Comparison of ENCODE assay signal across 8 cellular contexts in the genomic region with DNA sequence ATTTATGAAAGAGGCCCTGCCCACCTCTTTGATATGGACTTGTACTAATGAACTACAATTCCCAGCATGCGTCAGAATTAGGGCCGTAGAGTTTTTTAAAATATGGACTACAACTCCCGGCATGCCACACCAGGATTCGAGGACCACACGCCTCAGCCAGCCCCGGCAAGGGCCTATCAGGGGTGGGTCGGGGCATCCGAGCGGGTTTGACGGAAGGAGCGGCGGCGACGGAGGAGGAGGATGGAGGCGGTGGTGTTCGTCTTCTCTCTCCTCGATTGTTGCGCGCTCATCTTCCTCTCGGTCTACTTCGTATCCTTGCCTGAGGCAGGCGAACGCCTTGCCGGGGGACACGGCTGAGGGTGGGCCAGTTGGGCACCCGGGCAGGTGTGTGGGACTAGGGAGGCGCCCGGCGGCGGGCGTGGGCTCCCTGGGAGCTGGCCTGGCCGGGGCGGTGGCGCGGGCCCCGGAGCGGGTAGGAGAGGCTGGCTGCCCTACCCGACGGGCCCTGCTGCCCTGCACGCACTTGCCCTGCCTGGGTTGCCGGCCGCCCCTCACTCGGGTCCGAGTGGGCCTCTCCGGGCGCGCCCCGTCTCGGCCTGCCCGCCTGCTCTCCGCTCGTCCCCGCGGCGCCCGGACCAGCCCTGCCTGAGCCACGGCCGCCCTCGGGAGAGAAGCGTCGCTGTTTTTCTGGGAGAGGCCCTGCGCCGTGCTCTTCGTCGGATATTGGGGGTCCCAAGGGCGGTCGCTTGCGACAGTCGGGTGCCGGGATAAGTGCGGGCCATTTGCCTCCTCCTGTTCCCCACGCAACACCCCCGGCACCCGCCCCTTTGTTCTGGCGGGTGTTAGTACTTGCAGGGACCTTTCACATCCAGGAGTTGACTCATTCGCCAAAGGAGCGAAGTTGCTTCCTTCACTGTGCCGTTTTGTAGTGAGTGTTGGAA. TPM values are rescaled to one million over a fixed set of nuclear protein-coding genes. Genes with fewer than 3 reads are reported as not detected.
A peak's percentile ranks its signal among the peaks of the same experiment; 100 is the strongest.
DNase-seq lines count a peak whose midpoint lies in the region; ATAC-seq, FAIRE-seq and TF ChIP-seq lines count a peak whose summit lies in the region.

Gene CNIH4 (plus strand): TSS at position 195 of the 941 bp plus-strand sequence. CDS start 46 bp downstream, at position 241.

- H3K9ac ChIP-seq in H1 (replicated peaks in 1 of 4; ENCODE audit: extremely low read depth in 1 of 4, low read depth in 3 of 4, low read length in 3 of 4): peak within 1 kb of the TSS; percentile 60 to 96 (median 66); a peak in 4 of 7 replicates

- no peak within 1 kb of the TSS for H3K23ac ChIP-seq in H1 (ENCODE audit: insufficient read length)

- H2AFZ ChIP-seq in H1 (ENCODE audit: low read length): no peak within 1 kb of the TSS

- H3K18ac ChIP-seq in H1 (ENCODE audit: extremely low read depth, low read length): peak within 1 kb of the TSS; percentile 96

- peak within 1 kb of the TSS; percentile 17; the same call in 1 of the 2 replicates for H3K27ac ChIP-seq in H1 (ENCODE audit: low read depth, low read length)

- peak; percentile 82 for DNase-seq in CMK (ENCODE audit: low read depth)
- DNase-seq in GM20000 (ENCODE audit: low spot score): peak; percentile 97
- peak; percentile 94 for DNase-seq in HT-29 (ENCODE audit: low spot score)
- DNase-seq in NOMO-1 (lab: John Stamatoyannopoulos, UW; ENCODE audit: unreplicated experiment in 2 of 2): peak; percentile 95 to 97
- DNase-seq in activated CD8-positive, alpha-beta memory T cell treated with anti-CD3 and anti-CD28 coated beads for 4 hours (ENCODE audit: low read depth in 2 of 2): peak; percentile 69 to 83
- DNase-seq in H1 (ENCODE audit: low read depth in 1 of 2, low spot score in 2 of 2): peak; percentile 75 to 89
- peak; percentile 79 to 83 for DNase-seq in memory B cell (ENCODE audit: low spot score in 2 of 2)
- peak; percentile 71 for DNase-seq in stimulated activated CD8-positive, alpha-beta memory T cell treated with anti-CD3 and anti-CD28 coated beads, Interleukin-12 subunit alpha, Interleukin-12 subunit beta, amount 100 ng/mL, for 24 hours (ENCODE audit: extremely low read depth)

- no peaks in the 10 kb centered on the region for H3K23me2 ChIP-seq in H1 (ENCODE audit: low read depth, low read length)

- peaks cover 17% of the 10 kb centered on the region for H3K4me1 Mint-ChIP-seq in memory B cell

- H3K27me3 Mint-ChIP-seq in memory B cell: no peaks in the 10 kb centered on the region

- peaks cover 2% of the 10 kb centered on the region; the same call in 1 of the 2 replicates for H3K79me1 ChIP-seq in H1 (ENCODE audit: low read depth, low read length)

- TF ChIP-seq CTCF in GM20000 (IDR thresholded peaks at IDR 0.05; ENCODE audit: extremely low read depth, missing control alignments) (no peak), H1 (IDR thresholded peaks at IDR 0.05; ENCODE audit: control extremely low read depth in 1 of 3, insufficient read depth in 1 of 3, low read depth in 1 of 3, low read length in 3 of 3) (no peak)

- H4K5ac ChIP-seq in H1 (ENCODE audit: insufficient read length, low read depth, low read length): peak within 1 kb of the TSS; percentile 52

- H3K36me3 Mint-ChIP-seq in memory B cell: peaks cover 3% of the 10 kb centered on the region

- H3K56ac ChIP-seq in H1 (replicated peaks; ENCODE audit: insufficient read length, low read depth, low read length): peak within 1 kb of the TSS; percentile 20

- no peak for TF ChIP-seq RAD21 in H1 (IDR thresholded peaks at IDR 0.05 in 1 of 2, conservative IDR thresholded peaks at IDR 0.05 in 1 of 2; ENCODE audit: low read depth in 2 of 2, low read length in 2 of 2)

- H3K4ac ChIP-seq in H1 (replicated peaks; ENCODE audit: insufficient read length, low read depth, low read length): no peak within 1 kb of the TSS

- peak; percentile 97 for ATAC-seq in memory B cell (ENCODE audit: low read depth)

- no peaks in the 10 kb centered on the region for H4K20me1 ChIP-seq in H1 (replicated peaks in 1 of 2; ENCODE audit: control insufficient read depth in 1 of 2, insufficient read depth in 2 of 2, low read length in 2 of 2)

- FAIRE-seq in H1 (lab: Jason Lieb, UNC): peak; percentile 39

- H3K36me3 ChIP-seq in H1 (ENCODE audit: control insufficient read depth in 2 of 4, insufficient read depth in 4 of 4, low read length in 3 of 4): peaks cover 0 to 16% (median 0%) of the 10 kb centered on the region in 4 experiments; a peak in 2 of 8 replicates

- H3K4me2 ChIP-seq in H1 (ENCODE audit: insufficient read depth in 1 of 2, low read depth in 2 of 2, low read length in 2 of 2): peak within 1 kb of the TSS; percentile 67 to 73

- no peak within 1 kb of the TSS for H4K91ac ChIP-seq in H1 (replicated peaks; ENCODE audit: insufficient read length, low read length)

- H4K8ac ChIP-seq in H1 (ENCODE audit: extremely low read depth, insufficient read depth, low read length): peak within 1 kb of the TSS; percentile 72; the same call in 1 of the 2 replicates

- no peak within 1 kb of the TSS for H2BK15ac ChIP-seq in H1 (ENCODE audit: low read length)

- H3K79me2 ChIP-seq in H1 (ENCODE audit: control insufficient read depth in 1 of 2, insufficient read depth in 2 of 2, low read length in 2 of 2): peaks cover 4 to 46% of the 10 kb centered on the region in 2 experiments

- H3K27me3 ChIP-seq in H1 (replicated peaks in 1 of 4; ENCODE audit: control insufficient read depth in 3 of 4, extremely low read depth in 1 of 4, insufficient read depth in 3 of 4, low read length in 3 of 4): no peaks in the 10 kb centered on the region

- WGBS in H1 (ENCODE audit: extremely low coverage in 1 of 2, insufficient coverage in 1 of 2, insufficient read length in 1 of 2, insufficient replicate concordance in 2 of 2, low coverage in 1 of 2, low lambda C conversion rate in 2 of 2, missing lambda C conversion rate in 1 of 2), 2 experiments: 3% methylated on average over 56 of the region's 78 CpGs; no CpG with 5 or more reads in 1 of the 2 experiments

- H3K9me3 Mint-ChIP-seq in memory B cell: no peaks in the 10 kb centered on the region

- H3K4me1 ChIP-seq in H1 (replicated peaks in 1 of 4; ENCODE audit: control insufficient read depth in 3 of 4, insufficient read depth in 4 of 4, low read length in 3 of 4): peaks cover 1 to 6% (median 5%) of the 10 kb centered on the region in 4 experiments; a peak in 4 of 7 replicates

- H2BK20ac ChIP-seq in H1 (ENCODE audit: low read length): no peak within 1 kb of the TSS

- CTCF ChIA-PET in H1 (lab: Charles Lee; ENCODE audit: partially characterized antibody): interaction anchor here (1.3 kb wide), 1 partner anchor 23 kb away, joined by 4 read pairs; no protein-coding TSS in a partner anchor

- no peak within 1 kb of the TSS for H2BK120ac ChIP-seq in H1 (replicated peaks; ENCODE audit: low read depth, low read length)

- POLR2A ChIA-PET in H1 (lab: Charles Lee; ENCODE audit: partially characterized antibody): interaction anchor here (0.7 to 1.9 kb wide), 9 partner anchors 11 to 51 kb away, joined by 3 to 11 read pairs (median 3); partner anchors contain the start of gene NVL

- H3K14ac ChIP-seq in H1 (ENCODE audit: insufficient read length): no peak within 1 kb of the TSS

- H2BK12ac ChIP-seq in H1 (ENCODE audit: low read depth, low read length): no peak within 1 kb of the TSS

- H3K4me3 ChIP-seq in H1 (ENCODE audit: extremely low read depth in 1 of 4, insufficient read depth in 2 of 4, low read depth in 3 of 4, low read length in 4 of 4): peak within 1 kb of the TSS; percentile 77 to 88 (median 83)

- peak within 1 kb of the TSS; percentile 92 for H3K4me3 Mint-ChIP-seq in memory B cell

- peak within 1 kb of the TSS; percentile 75; the same call in 1 of the 2 replicates for H2BK5ac ChIP-seq in H1 (ENCODE audit: low read depth, low read length)

- no peak for TF ChIP-seq EP300 in H1 (IDR thresholded peaks at IDR 0.05; ENCODE audit: borderline replicate concordance in 1 of 2, low read depth in 2 of 2, low read length in 2 of 2)

- peak within 1 kb of the TSS; percentile 90 for H3K27ac Mint-ChIP-seq in memory B cell

- TF ChIP-seq POLR2A in H1 (IDR thresholded peaks at IDR 0.05; ENCODE audit: control extremely low read depth in 1 of 2, low read depth in 2 of 2, low read length in 2 of 2): peak; percentile 71 to 84

- H3K9me3 ChIP-seq in H1 (ENCODE audit: insufficient read depth in 2 of 2, low read depth in 1 of 2, low read length in 1 of 2): peaks cover 0 to 7% of the 10 kb centered on the region in 2 experiments; a peak in 1 of 4 replicates

- no peak within 1 kb of the TSS for H2AK5ac ChIP-seq in H1 (ENCODE audit: low read depth, low read length)

TF ChIP-seq in H1, 55 proteins besides CTCF, POLR2A, EP300 and RAD21 (continues in another document):
- TF ChIP-seq KDM4A (IDR thresholded peaks at IDR 0.05; ENCODE audit: low read depth, low read length, severe bottlenecking) (peak; percentile 84), POLR2AphosphoS5 (IDR thresholded peaks at IDR 0.05; ENCODE audit: low read depth, low read length) (peak; percentile 93), YY1 (IDR thresholded peaks at IDR 0.05; ENCODE audit: low read depth, low read length) (0 out of 2 replicates have a peak, but pooled peaks have one; percentile 21), TAF1 (IDR thresholded peaks at IDR 0.05; ENCODE audit: low read depth, low read length) (peak; percentile 74; the same call in 1 of the 2 replicates), SIX5 (IDR thresholded peaks at IDR 0.05; ENCODE audit: low read depth, low read length) (peak; percentile 94), SIN3A (conservative IDR thresholded peaks at IDR 0.05 in 1 of 2, IDR thresholded peaks at IDR 0.05 in 1 of 2; ENCODE audit: low read depth in 1 of 2, low read length in 2 of 2) (peak in 1 of 2 experiments; percentile 91; a peak in 2 of 4 replicates), SP1 (IDR thresholded peaks at IDR 0.05; ENCODE audit: low read depth, low read length) (0 out of 2 replicates have a peak, but pooled peaks have one; percentile 32), TAF7 (optimal IDR thresholded peaks at IDR 0.05; ENCODE audit: borderline replicate concordance, low read depth, low read length) (no peak)

RNA-seq across cellular contexts. Expression of gene CNIH4, which starts in this region (rescaled TPM):
- total RNA-seq in HT-29 (2014; rRNA removed; shearing (Covaris generic)): 34.5 and 34.7 TPM in 2 replicates
- 76.2 and 84.7 TPM in 2 replicates for total RNA-seq in H1 (2021; fragmentation: NEBNext Ultra II Directional; extraction: Animal tissue kit (Norgen Biotek cat#: 25700))
- polyA plus RNA-seq in H1 (2011; rRNA removed): 78.4 and 151 TPM in 2 replicates
- 117 TPM for polyA plus RNA-seq in H1 (2011; cell fraction: cytosol; rRNA removed)
- 26.8 TPM for polyA plus RNA-seq in H1 (2011; cell fraction: nucleus; rRNA removed)
- 103 to 133 TPM (median 109 TPM) in 4 replicates for polyA plus RNA-seq in H1 (2012, experiment 1 of 2)
- 39.7 TPM for polyA plus RNA-seq in H1 (2012, experiment 2 of 2)
- polyA plus RNA-seq in H1 (2013, experiment 1 of 2): 182 TPM
- polyA plus RNA-seq in H1 (2013, experiment 2 of 2): 242 TPM
- 76.1 and 102 TPM in 2 replicates for polyA minus RNA-seq in H1 (2011; rRNA and poly(A)+ RNA removed)
- polyA minus RNA-seq in H1 (2011; cell fraction: cytosol; rRNA and poly(A)+ RNA removed): 34.4 TPM
- 34.0 TPM for polyA minus RNA-seq in H1 (2011; cell fraction: nucleus; rRNA and poly(A)+ RNA removed)

Comparison
In these comparisons a context has a peak if more than half of its experiments do, and no peak if none do; other contexts are left out.
1. Peak in every context shown above with its lines: DNase-seq, ATAC-seq, H3K4me3 ChIP-seq and H3K27ac ChIP-seq.